Comparison of ENCODE assay signal across 5 cellular contexts in the genomic region with DNA sequence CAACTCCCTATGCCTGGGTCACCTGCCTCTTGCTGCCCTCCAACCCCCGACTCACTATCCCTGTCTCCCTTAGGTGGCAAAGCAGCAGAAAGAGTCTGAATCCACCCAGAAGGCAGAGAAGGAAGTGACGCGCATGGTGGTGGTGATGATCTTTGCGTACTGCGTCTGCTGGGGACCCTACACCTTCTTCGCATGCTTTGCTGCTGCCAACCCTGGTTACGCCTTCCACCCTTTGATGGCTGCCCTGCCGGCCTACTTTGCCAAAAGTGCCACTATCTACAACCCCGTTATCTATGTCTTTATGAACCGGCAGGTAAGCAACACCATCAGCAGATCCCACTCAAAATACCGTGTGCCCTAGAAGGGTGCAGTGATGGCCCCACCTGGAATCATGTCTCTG. TPM values are rescaled to one million over a fixed set of nuclear protein-coding genes. Genes with fewer than 3 reads are reported as not detected.
"Had no signal": no experiment of that assay in that cellular context is flagged by ENCODE, and none has a peak within 500 bp of the region (broad histone marks: within the 10 kb centered on the region; RNA-seq: fewer than 3 reads in every experiment).

No MANE protein-coding gene starts in this region.

RNA-seq across cellular contexts. Expression of a gene that starts 12.2 kb away (rescaled TPM):
- total RNA-seq: HepG2, HT-29, HT1080, IMR-90, K562 had no signal

RNA-seq across cellular contexts. Expression of a gene that starts 26.2 kb away (rescaled TPM):
- total RNA-seq: HepG2, HT-29, HT1080, IMR-90, K562 had no signal
